Comparison of ENCODE assay signal across 8 cellular contexts in the genomic region with DNA sequence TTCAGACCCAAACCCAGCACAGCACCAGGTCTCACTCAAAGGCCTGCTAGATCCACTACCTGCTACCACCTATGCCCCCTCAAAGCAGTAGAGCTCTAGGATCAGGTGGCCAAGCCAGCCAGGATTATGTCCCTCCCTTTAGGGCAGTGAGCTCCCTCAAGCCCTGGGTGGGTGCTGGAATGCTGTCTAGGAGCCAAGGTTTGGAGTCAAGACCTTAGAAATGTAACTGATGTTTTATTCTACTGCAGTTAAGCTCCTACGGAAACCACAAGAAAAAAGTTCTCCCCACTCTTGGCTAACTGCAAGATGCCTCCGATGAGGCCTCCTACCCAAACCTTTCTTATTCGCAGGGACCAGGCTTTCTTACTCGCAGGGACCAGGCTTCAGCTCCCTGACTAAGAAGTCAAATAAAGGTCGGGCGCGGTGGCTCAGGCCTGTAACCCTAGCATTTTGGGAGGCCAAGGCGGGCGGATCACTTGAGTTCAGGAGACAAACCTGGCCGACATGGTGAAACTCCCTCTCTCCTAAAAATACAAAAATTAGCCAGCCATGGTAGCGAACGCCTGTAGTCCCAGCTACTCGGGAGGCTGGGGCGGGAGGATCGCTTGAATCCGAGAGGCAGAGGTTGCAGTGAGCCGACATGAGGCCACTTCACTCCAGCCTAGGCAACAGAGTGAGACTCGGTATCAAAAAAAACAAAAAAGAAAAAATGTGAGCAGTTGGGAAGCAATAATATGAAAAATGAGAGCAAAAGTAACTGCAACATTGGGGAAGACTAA. TPM values are rescaled to one million over a fixed set of nuclear protein-coding genes. Genes with fewer than 3 reads are reported as not detected.
DNase-seq lines count a peak whose midpoint lies in the region; ATAC-seq and TF ChIP-seq lines count a peak whose summit lies in the region.

No MANE protein-coding gene starts in this region.

- H3K4me1 Mint-ChIP-seq in activated CD4-positive, alpha-beta T cell treated with anti-CD3 and anti-CD28 coated beads, Interleukin-2, amount 10 ng/mL, durations not matched to agents 7 days and 5 days, result peaks cover 47% of the 10 kb centered on the region
- peaks cover 44% of the 10 kb centered on the region for H3K4me1 Mint-ChIP-seq in activated naive CD8-positive, alpha-beta T cell (ENCODE audit: low read depth)

- no peaks in the 10 kb centered on the region for H3K27me3 Mint-ChIP-seq in activated CD4-positive, alpha-beta T cell treated with anti-CD3 and anti-CD28 coated beads, Interleukin-2, amount 10 ng/mL, durations not matched to agents 7 days and 5 days
- H3K27me3 Mint-ChIP-seq in activated naive CD8-positive, alpha-beta T cell, result no peaks in the 10 kb centered on the region

- H3K4me3 ChIP-seq in thoracic aorta, result peak overlapping the region; percentile 83
- H3K4me3 ChIP-seq in BE2C (ENCODE audit: low read depth, low read length), result no peak overlapping the region; the same call in 1 of the 2 replicates

- TF ChIP-seq CTCF in thoracic aorta (IDR thresholded peaks at IDR 0.05) (no peak), BE2C (IDR thresholded peaks at IDR 0.05; ENCODE audit: low read depth, low read length) (no peak)

- no peaks in the 10 kb centered on the region for H3K27me3 ChIP-seq in thoracic aorta (replicated peaks; ENCODE audit: insufficient read depth)
- no peaks in the 10 kb centered on the region for H3K27me3 ChIP-seq in BE2C

- no peaks in the 10 kb centered on the region for H3K9me3 Mint-ChIP-seq in activated CD4-positive, alpha-beta T cell treated with anti-CD3 and anti-CD28 coated beads, Interleukin-2, amount 10 ng/mL, durations not matched to agents 7 days and 5 days
- H3K9me3 Mint-ChIP-seq in activated naive CD8-positive, alpha-beta T cell (ENCODE audit: low read depth), result no peaks in the 10 kb centered on the region

- H3K36me3 Mint-ChIP-seq in activated CD4-positive, alpha-beta T cell treated with anti-CD3 and anti-CD28 coated beads, Interleukin-2, amount 10 ng/mL, durations not matched to agents 7 days and 5 days (ENCODE audit: low read depth), result peaks cover 2% of the 10 kb centered on the region
- no peaks in the 10 kb centered on the region for H3K36me3 Mint-ChIP-seq in activated naive CD8-positive, alpha-beta T cell

- no peaks in the 10 kb centered on the region for H3K36me3 ChIP-seq in thoracic aorta
- H3K36me3 ChIP-seq in BE2C, result no peaks in the 10 kb centered on the region

- H3K4me3 Mint-ChIP-seq in activated CD4-positive, alpha-beta T cell treated with anti-CD3 and anti-CD28 coated beads, Interleukin-2, amount 10 ng/mL, durations not matched to agents 7 days and 5 days, result no peak overlapping the region
- H3K4me3 Mint-ChIP-seq in activated naive CD8-positive, alpha-beta T cell, result peak overlapping the region; percentile 92

- no peaks in the 10 kb centered on the region for H3K9me3 ChIP-seq in thoracic aorta
- no peaks in the 10 kb centered on the region for H3K9me3 ChIP-seq in BE2C

- no peak for DNase-seq in activated CD4-positive, alpha-beta T cell treated with anti-CD3 and anti-CD28 coated beads, Interleukin-2, amount 10 ng/mL, durations not matched to agents 7 days and 5 days
- no peak for DNase-seq in activated CD4-positive, alpha-beta T cell treated with anti-CD3 and anti-CD28 coated beads, Interleukin-2, amount 50 U/mL, for 4 hours
- DNase-seq in left kidney (ENCODE audit: low read depth, low spot score), result peak; percentile 36
- DNase-seq in thoracic aorta (ENCODE audit: low spot score), result no peak
- DNase-seq in SIG-M5 treated with dmso at 0.1 percent for 504 hours (lab: John Stamatoyannopoulos, UW; ENCODE audit: unreplicated experiment), result no peak
- DNase-seq in effector CD4-positive, alpha-beta T cell, result no peak
- no peak for DNase-seq in BE2C

- no peak for ATAC-seq in thoracic aorta (ENCODE audit: insufficient number of reproducible peaks, low FRiP score, low read depth)

- POLR2A ChIA-PET in activated CD4-positive, alpha-beta T cell treated with anti-CD3 and anti-CD28 coated beads, Interleukin-2, amount 10 ng/mL, durations not matched to agents 7 days and 5 days (lab: Charles Lee), result interaction anchor here (0.6 to 2.4 kb wide), 12 partner anchors 12 to 1416 kb away, joined by 3 to 34 read pairs (median 4); a partner anchor contains a TSS

- peak overlapping the region; percentile 98 to 100 for H3K27ac ChIP-seq in thoracic aorta

- peaks cover 18 to 26% of the 10 kb centered on the region in 2 donors for H3K4me1 ChIP-seq in thoracic aorta (ENCODE audit: control insufficient read depth in 1 of 2, low read depth in 2 of 2)
- peaks cover 12% of the 10 kb centered on the region for H3K4me1 ChIP-seq in BE2C

- CTCF ChIA-PET in activated CD4-positive, alpha-beta T cell treated with anti-CD3 and anti-CD28 coated beads, Interleukin-2, amount 10 ng/mL, durations not matched to agents 7 days and 5 days (lab: Charles Lee), result interaction anchor here (0.8 to 3.6 kb wide), 4 partner anchors 12 to 117 kb away, joined by 3 to 48 read pairs (median 7); a partner anchor contains a TSS

- peak overlapping the region; percentile 100 for H3K27ac Mint-ChIP-seq in activated CD4-positive, alpha-beta T cell treated with anti-CD3 and anti-CD28 coated beads, Interleukin-2, amount 10 ng/mL, durations not matched to agents 7 days and 5 days
- H3K27ac Mint-ChIP-seq in activated naive CD8-positive, alpha-beta T cell, result peak overlapping the region; percentile 41

RNA-seq across cellular contexts. Expression of a gene that starts 31.8 kb away (rescaled TPM):
- total RNA-seq in activated CD4-positive, alpha-beta T cell treated with anti-CD3 and anti-CD28 coated beads, Interleukin-2, amount 10 ng/mL, durations not matched to agents 7 days and 5 days, result 1 to 10 TPM; 2.1 to 2.2 TPM
- total RNA-seq in thoracic aorta, result 10 to 100 TPM in 1 of 2 donors, 1 to 10 TPM in 1; 3.5 to 21.0 TPM
- polyA plus RNA-seq in BE2C (2012; ENCODE audit: insufficient read depth, insufficient read length, low read depth), result 78.8 TPM
